In the genomic region with DNA sequence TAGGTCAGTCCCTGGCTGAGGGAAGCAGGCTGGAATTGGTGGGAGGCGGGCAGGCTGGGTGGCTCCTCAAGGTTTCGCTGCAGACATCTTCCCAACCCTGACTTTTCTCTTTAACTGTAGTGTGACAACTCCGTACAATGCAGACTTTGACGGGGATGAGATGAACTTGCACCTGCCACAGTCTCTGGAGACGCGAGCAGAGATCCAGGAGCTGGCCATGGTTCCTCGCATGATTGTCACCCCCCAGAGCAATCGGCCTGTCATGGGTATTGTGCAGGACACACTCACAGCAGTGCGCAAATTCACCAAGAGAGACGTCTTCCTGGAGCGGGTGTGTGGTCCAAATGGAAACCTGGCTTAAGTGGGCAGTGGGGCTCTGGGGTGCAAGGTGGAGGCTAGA, we compare ENCODE assay signal across 19 cellular contexts. TPM values are rescaled to one million over a fixed set of nuclear protein-coding genes. Genes with fewer than 3 reads are reported as not detected.
DNase-seq lines count a peak whose midpoint lies in the region; ATAC-seq and TF ChIP-seq lines count a peak whose summit lies in the region.
"Had no signal": no experiment of that assay in that cellular context is flagged by ENCODE, and none has a peak within 500 bp of the region (broad histone marks: within the 10 kb centered on the region; RNA-seq: fewer than 3 reads in every experiment).

No MANE protein-coding gene starts in this region.

- H3K79me2 ChIP-seq in H9 (ENCODE audit: insufficient read depth, low read length) = peaks cover 3% of the 10 kb centered on the region; the same call in 1 of the 2 replicates

- H3K56ac ChIP-seq in H9 (ENCODE audit: insufficient read length, low read depth, low read length) = no peak overlapping the region

- H3K4me1 Mint-ChIP-seq in activated naive CD4-positive, alpha-beta T cell treated with anti-CD3 and anti-CD28 coated beads for 36 hours (ENCODE audit: low read depth) = no peaks in the 10 kb centered on the region
- no peaks in the 10 kb centered on the region for H3K4me1 Mint-ChIP-seq in H9
- H3K4me1 Mint-ChIP-seq in nephron progenitor cell = no peaks in the 10 kb centered on the region
- H3K4me1 Mint-ChIP-seq in stimulated activated naive B cell treated with anti-CD40 and anti-IgM and Interleukin-4, amounts not matched to agents 10 μg/mL and 1 μg/mL and 100 μg/mL, for 72 hours = peaks cover 4 to 6% of the 10 kb centered on the region in 2 donors

- H3K4me3 Mint-ChIP-seq in activated naive CD4-positive, alpha-beta T cell treated with anti-CD3 and anti-CD28 coated beads for 36 hours = no peak overlapping the region
- H3K4me3 Mint-ChIP-seq in H9 (no peak overlapping the region), nephron progenitor cell (no peak overlapping the region)
- H3K4me3 Mint-ChIP-seq in stimulated activated naive B cell treated with anti-CD40 and anti-IgM and Interleukin-4, amounts not matched to agents 10 μg/mL and 1 μg/mL and 100 μg/mL, for 72 hours = no peak overlapping the region
- H3K4me3 Mint-ChIP-seq: CD8-positive, alpha-beta T cell had no signal

- H3K27ac ChIP-seq in H9 (ENCODE audit: insufficient read length, low read depth, low read length) = no peak overlapping the region
- H3K27ac ChIP-seq: HL-60 had no signal

- H3K27me3 Mint-ChIP-seq in activated naive CD4-positive, alpha-beta T cell treated with anti-CD3 and anti-CD28 coated beads for 36 hours (ENCODE audit: low read depth) = no peaks in the 10 kb centered on the region
- H3K27me3 Mint-ChIP-seq in H9 (ENCODE audit: low read depth) = no peaks in the 10 kb centered on the region
- no peaks in the 10 kb centered on the region for H3K27me3 Mint-ChIP-seq in nephron progenitor cell (ENCODE audit: low read depth, poor library complexity)
- no peaks in the 10 kb centered on the region for H3K27me3 Mint-ChIP-seq in stimulated activated naive B cell treated with anti-CD40 and anti-IgM and Interleukin-4, amounts not matched to agents 10 μg/mL and 1 μg/mL and 100 μg/mL, for 72 hours

- H3K27me3 ChIP-seq in H9 (ENCODE audit: insufficient read depth, low read length) (no peaks in the 10 kb centered on the region), BE2C (no peaks in the 10 kb centered on the region)

- H2BK12ac ChIP-seq in H9 (ENCODE audit: insufficient read length, low read depth, low read length) = no peak overlapping the region

- intact Hi-C loops in activated naive CD4-positive, alpha-beta T cell treated with anti-CD3 and anti-CD28 coated beads for 36 hours (cut with micrococcal nuclease) = no loop called here
- intact Hi-C loops in sciatic nerve (cut with DNase I) = no loop called here

- no peak overlapping the region for H4K8ac ChIP-seq in H9 (replicated peaks; ENCODE audit: insufficient read length, low read depth, low read length)

- WGBS in H9 (ENCODE audit: extremely low coverage, insufficient read length, low lambda C conversion rate) = no CpG with 5 or more reads among the region's 11 CpGs

- no peak overlapping the region for H4K5ac ChIP-seq in H9 (ENCODE audit: insufficient read length, low read depth, low read length)

- DNase-seq in activated naive CD4-positive, alpha-beta T cell treated with anti-CD3 and anti-CD28 coated beads for 36 hours = no peak
- no peak for DNase-seq in activated naive CD4-positive, alpha-beta T cell treated with anti-CD3 and anti-CD28 coated beads, Interleukin-2, amount 50 U/mL, for 72 hours (ENCODE audit: low spot score in 2 of 2)
- no peak for DNase-seq in H9
- DNase-seq in nephron progenitor cell = no peak
- DNase-seq in stimulated activated naive B cell treated with anti-CD40 and anti-IgM and Interleukin-4, amounts not matched to agents 10 μg/mL and 1 μg/mL and 100 μg/mL, for 72 hours = no peak
- DNase-seq in sciatic nerve (ENCODE audit: low spot score) = no peak
- no peak for DNase-seq in BE2C
- DNase-seq: ACHN; C1 segment of cervical spinal cord; CD8-positive, alpha-beta T cell; COR-L47; DND-41; GDM1; IMR-90 had no signal

- no peak overlapping the region for H3K4me2 ChIP-seq in H9 (ENCODE audit: insufficient read depth, insufficient read length, low read length)

- H3K4ac ChIP-seq in H9 (ENCODE audit: low read depth, low read length) = no peak overlapping the region

- H3K9me3 Mint-ChIP-seq in activated naive CD4-positive, alpha-beta T cell treated with anti-CD3 and anti-CD28 coated beads for 36 hours = no peaks in the 10 kb centered on the region
- H3K9me3 Mint-ChIP-seq in activated naive CD4-positive, alpha-beta T cell treated with anti-CD3 and anti-CD28 coated beads, Interleukin-2, amount 50 U/mL, for 72 hours = no peaks in the 10 kb centered on the region
- H3K9me3 Mint-ChIP-seq in H9 (no peaks in the 10 kb centered on the region), nephron progenitor cell (no peaks in the 10 kb centered on the region)
- no peaks in the 10 kb centered on the region for H3K9me3 Mint-ChIP-seq in stimulated activated naive B cell treated with anti-CD40 and anti-IgM and Interleukin-4, amounts not matched to agents 10 μg/mL and 1 μg/mL and 100 μg/mL, for 72 hours
- H3K9me3 Mint-ChIP-seq: CD8-positive, alpha-beta T cell had no signal

- no peak overlapping the region for H3K9ac ChIP-seq in H9 (ENCODE audit: extremely low read depth, insufficient read length, low read length)

- CTCF ChIA-PET in activated naive CD4-positive, alpha-beta T cell treated with anti-CD3 and anti-CD28 coated beads for 36 hours (lab: Charles Lee) = no interaction called here

- no peak for ATAC-seq in activated naive CD4-positive, alpha-beta T cell treated with anti-CD3 and anti-CD28 coated beads, Interleukin-2, amount 50 U/mL, for 72 hours
- no peak for ATAC-seq in stimulated activated naive B cell treated with anti-CD40 and anti-IgM and Interleukin-4, amounts not matched to agents 10 μg/mL and 1 μg/mL and 100 μg/mL, for 72 hours (replicated peaks)
- ATAC-seq in sciatic nerve = no peak
- no peak for ATAC-seq in GM18498 (IDR thresholded peaks at IDR 0.05; ENCODE audit: unreplicated experiment)
- ATAC-seq: CD8-positive, alpha-beta T cell; HCT116 had no signal

- H4K20me1 ChIP-seq in H9 (ENCODE audit: control insufficient read depth, insufficient read depth, insufficient read length) = no peaks in the 10 kb centered on the region

- no peak overlapping the region for H2BK15ac ChIP-seq in H9 (ENCODE audit: low read depth, low read length)

- H3K4me1 ChIP-seq in H9 (ENCODE audit: insufficient read depth, low read length) (no peaks in the 10 kb centered on the region), BE2C (no peaks in the 10 kb centered on the region)

- peaks cover 69% of the 10 kb centered on the region for H3K36me3 Mint-ChIP-seq in activated naive CD4-positive, alpha-beta T cell treated with anti-CD3 and anti-CD28 coated beads for 36 hours (ENCODE audit: low read depth)
- H3K36me3 Mint-ChIP-seq in activated naive CD4-positive, alpha-beta T cell treated with anti-CD3 and anti-CD28 coated beads, Interleukin-2, amount 50 U/mL, for 72 hours = peaks cover 41 to 44% of the 10 kb centered on the region in 2 donors
- peaks cover 80 to 92% (median 90%) of the 10 kb centered on the region in 3 experiments for H3K36me3 Mint-ChIP-seq in H9 (ENCODE audit: insufficient read depth in 1 of 3, low read depth in 3 of 3)
- H3K36me3 Mint-ChIP-seq in nephron progenitor cell (ENCODE audit: low read depth) = peaks cover 89% of the 10 kb centered on the region
- peaks cover 55 to 74% of the 10 kb centered on the region in 2 donors for H3K36me3 Mint-ChIP-seq in stimulated activated naive B cell treated with anti-CD40 and anti-IgM and Interleukin-4, amounts not matched to agents 10 μg/mL and 1 μg/mL and 100 μg/mL, for 72 hours

- H2BK20ac ChIP-seq in H9 (ENCODE audit: low read depth, low read length, poor library complexity, severe bottlenecking) = no peak overlapping the region

- no peak overlapping the region for H2BK5ac ChIP-seq in H9 (ENCODE audit: insufficient read length, low read length)

- H4K91ac ChIP-seq in H9 (ENCODE audit: insufficient read length, low read depth, low read length) = no peak overlapping the region

- no peaks in the 10 kb centered on the region for H3K79me1 ChIP-seq in H9 (ENCODE audit: insufficient read depth, low read depth, low read length, poor library complexity, severe bottlenecking)

- no peak overlapping the region for H3T11ph ChIP-seq in H9 (ENCODE audit: low read length)

- peak overlapping the region; percentile 36 for H3K27ac Mint-ChIP-seq in activated naive CD4-positive, alpha-beta T cell treated with anti-CD3 and anti-CD28 coated beads for 36 hours
- H3K27ac Mint-ChIP-seq in activated naive CD4-positive, alpha-beta T cell treated with anti-CD3 and anti-CD28 coated beads, Interleukin-2, amount 50 U/mL, for 72 hours = peak overlapping the region in 1 of 2 donors; percentile 47
- peak overlapping the region in 2 of 3 experiments; percentile 4 to 82; a peak in 2 of 7 replicates for H3K27ac Mint-ChIP-seq in H9
- peak overlapping the region; percentile 73 for H3K27ac Mint-ChIP-seq in nephron progenitor cell
- peak overlapping the region; percentile 87 for H3K27ac Mint-ChIP-seq in stimulated activated naive B cell treated with anti-CD40 and anti-IgM and Interleukin-4, amounts not matched to agents 10 μg/mL and 1 μg/mL and 100 μg/mL, for 72 hours
- H3K27ac Mint-ChIP-seq: CD8-positive, alpha-beta T cell had no signal

- H3K36me3 ChIP-seq in BE2C = peaks cover 62% of the 10 kb centered on the region

- H3K4me3 ChIP-seq in BE2C (ENCODE audit: low read depth, low read length) = no peak overlapping the region

- no peaks in the 10 kb centered on the region for H3K23me2 ChIP-seq in H9 (ENCODE audit: insufficient read length, low read depth, low read length, poor library complexity, severe bottlenecking)

- H2AFZ ChIP-seq in H9 (ENCODE audit: low read length) = no peak overlapping the region

- no peak overlapping the region for H3K23ac ChIP-seq in H9 (ENCODE audit: insufficient read length, low read depth, low read length)

- H3K18ac ChIP-seq in H9 (ENCODE audit: insufficient read length, low read depth, low read length) = no peak overlapping the region

- no peak overlapping the region for H2AK5ac ChIP-seq in H9 (ENCODE audit: insufficient read length, low read length)

- H2BK120ac ChIP-seq in H9 (ENCODE audit: low read depth, low read length, poor library complexity, severe bottlenecking) = no peak overlapping the region

- H3K9me3 ChIP-seq in H9 (ENCODE audit: control insufficient read depth, low read depth, low read length) = no peaks in the 10 kb centered on the region
- no peaks in the 10 kb centered on the region for H3K9me3 ChIP-seq in BE2C

- no peak overlapping the region for H3K14ac ChIP-seq in H9 (ENCODE audit: insufficient read depth, low read length)

- TF ChIP-seq CTCF in H9 (conservative IDR thresholded peaks at IDR 0.05) = no peak
- no peak for TF ChIP-seq CTCF in nephron progenitor cell (IDR thresholded peaks at IDR 0.05)
- no peak for TF ChIP-seq CTCF in BE2C (IDR thresholded peaks at IDR 0.05; ENCODE audit: low read depth, low read length)

RNA-seq across cellular contexts. Expression of gene POLR2A, which starts 15.0 kb away (rescaled TPM):
- 100 to 1,000 TPM; 204 to 205 TPM for total RNA-seq in activated naive CD4-positive, alpha-beta T cell treated with anti-CD3 and anti-CD28 coated beads for 36 hours
- 100 to 1,000 TPM; 280 to 333 TPM for total RNA-seq in activated naive CD4-positive, alpha-beta T cell treated with anti-CD3 and anti-CD28 coated beads, Interleukin-2, amount 50 U/mL, for 72 hours
- total RNA-seq in H9 (2021) (153 and 154 TPM in 2 replicates), sciatic nerve (126 TPM)
- polyA plus RNA-seq in BE2C (2012; ENCODE audit: insufficient read depth, insufficient read length, low read depth) = 75.6 TPM

RNA-seq across cellular contexts. Expression of gene SLC35G6, which starts 17.9 kb away (rescaled TPM):
- total RNA-seq in activated naive CD4-positive, alpha-beta T cell treated with anti-CD3 and anti-CD28 coated beads for 36 hours = not detected
- total RNA-seq in activated naive CD4-positive, alpha-beta T cell treated with anti-CD3 and anti-CD28 coated beads, Interleukin-2, amount 50 U/mL, for 72 hours = not detected
- total RNA-seq in H9 (2021) (not detected in 2 replicates), sciatic nerve (not detected)
- not detected for polyA plus RNA-seq in BE2C (2012; ENCODE audit: insufficient read depth, insufficient read length, low read depth)
- total RNA-seq: A172; CD8-positive, alpha-beta T cell; H1; IMR-90 had no signal
- polyA plus RNA-seq: IMR-90 had no signal

RNA-seq across cellular contexts. Expression of gene ZBTB4, which starts 19.7 kb away (rescaled TPM):
- total RNA-seq in activated naive CD4-positive, alpha-beta T cell treated with anti-CD3 and anti-CD28 coated beads for 36 hours = 1 to 10 TPM; 9.2 to 9.4 TPM
- 10 to 100 TPM; 21.8 to 26.5 TPM for total RNA-seq in activated naive CD4-positive, alpha-beta T cell treated with anti-CD3 and anti-CD28 coated beads, Interleukin-2, amount 50 U/mL, for 72 hours
- 14.4 and 14.9 TPM in 2 replicates for total RNA-seq in H9 (2021)
- total RNA-seq in sciatic nerve = 84.2 TPM
- polyA plus RNA-seq in BE2C (2012; ENCODE audit: insufficient read depth, insufficient read length, low read depth) = 7.9 TPM

RNA-seq across cellular contexts. Expression of gene TNFSF12, which starts 49.7 kb away (rescaled TPM):
- total RNA-seq in activated naive CD4-positive, alpha-beta T cell treated with anti-CD3 and anti-CD28 coated beads for 36 hours = 1 to 10 TPM; 5.8 to 7.4 TPM
- 10 to 100 TPM; 16.4 to 18.9 TPM for total RNA-seq in activated naive CD4-positive, alpha-beta T cell treated with anti-CD3 and anti-CD28 coated beads, Interleukin-2, amount 50 U/mL, for 72 hours
- 5.8 and 7.1 TPM in 2 replicates for total RNA-seq in H9 (2021)
- total RNA-seq in sciatic nerve = 63.9 TPM
- polyA plus RNA-seq in BE2C (2012; ENCODE audit: insufficient read depth, insufficient read length, low read depth) = not detected

RNA-seq across cellular contexts. Expression of gene CHRNB1, which starts 54.3 kb away (rescaled TPM):
- 1 to 10 TPM; 5.1 to 5.9 TPM for total RNA-seq in activated naive CD4-positive, alpha-beta T cell treated with anti-CD3 and anti-CD28 coated beads for 36 hours
- 10 to 100 TPM; 12.1 to 17.6 TPM for total RNA-seq in activated naive CD4-positive, alpha-beta T cell treated with anti-CD3 and anti-CD28 coated beads, Interleukin-2, amount 50 U/mL, for 72 hours
- 12.7 and 13.2 TPM in 2 replicates for total RNA-seq in H9 (2021)
- 6.3 TPM for total RNA-seq in sciatic nerve
- polyA plus RNA-seq in BE2C (2012; ENCODE audit: insufficient read depth, insufficient read length, low read depth) = 4.6 TPM
